Comparison of ENCODE assay signal across 27 cellular contexts in genomic region chr1:212990276-212990675, GRCh38. TPM values are rescaled to one million over a fixed set of nuclear protein-coding genes. Genes with fewer than 3 reads are reported as not detected.
A peak's percentile ranks its signal among the peaks of the same experiment; 100 is the strongest.
DNase-seq lines count a peak whose midpoint lies in the region; ATAC-seq, FAIRE-seq and TF ChIP-seq lines count a peak whose summit lies in the region.
"Had no signal": no experiment of that assay in that cellular context is flagged by ENCODE, and none has a peak within 500 bp of the region (broad histone marks: within the 10 kb centered on the region; RNA-seq: fewer than 3 reads in every experiment).

No MANE protein-coding gene starts in this region.

- peak overlapping the region; percentile 66 for H3K27ac Mint-ChIP-seq in CD8-positive, alpha-beta T cell
- H3K27ac Mint-ChIP-seq in activated T-helper 17 cell treated with anti-CD3 and anti-CD28 coated beads, Interleukin-2, amount 50 U/mL, for 72 hours, result no peak overlapping the region
- H3K27ac Mint-ChIP-seq in nephron progenitor cell, result peak overlapping the region; percentile 66

- H3K4me1 ChIP-seq in A549, result peaks cover 37% of the 10 kb centered on the region
- H3K4me1 ChIP-seq in CD8-positive, alpha-beta T cell (ENCODE audit: insufficient read depth, low read length), result no peaks in the 10 kb centered on the region
- H3K4me1 ChIP-seq: BLaER1 treated with 17β-estradiol and CSF1 and Interleukin-3, amounts not matched to agents 10 nM and 100 nM had no signal

- no peak for TF ChIP-seq RAD21 in A549 (conservative IDR thresholded peaks at IDR 0.05 in 1 of 2, IDR thresholded peaks at IDR 0.05 in 1 of 2)

- H3K9me3 ChIP-seq in A549, result no peaks in the 10 kb centered on the region
- H3K9me3 ChIP-seq in CD8-positive, alpha-beta T cell (ENCODE audit: low read length), result no peaks in the 10 kb centered on the region
- H3K9me3 ChIP-seq: BLaER1 treated with 17β-estradiol and CSF1 and Interleukin-3, amounts not matched to agents 10 nM and 100 nM had no signal

- peaks cover 4% of the 10 kb centered on the region for H3K4me1 Mint-ChIP-seq in CD8-positive, alpha-beta T cell (ENCODE audit: low read depth)
- H3K4me1 Mint-ChIP-seq in activated T-helper 17 cell treated with anti-CD3 and anti-CD28 coated beads, Interleukin-2, amount 50 U/mL, for 72 hours, result no peaks in the 10 kb centered on the region
- no peaks in the 10 kb centered on the region for H3K4me1 Mint-ChIP-seq in nephron progenitor cell

- no peak overlapping the region for H3K4me3 Mint-ChIP-seq in CD8-positive, alpha-beta T cell
- no peak overlapping the region for H3K4me3 Mint-ChIP-seq in activated T-helper 17 cell treated with anti-CD3 and anti-CD28 coated beads, Interleukin-2, amount 50 U/mL, for 72 hours
- H3K4me3 Mint-ChIP-seq in nephron progenitor cell, result no peak overlapping the region

- TF ChIP-seq CTCF in A549 (IDR thresholded peaks at IDR 0.05) (no peak), nephron progenitor cell (IDR thresholded peaks at IDR 0.05) (no peak), GM10266 (IDR thresholded peaks at IDR 0.05; ENCODE audit: control insufficient read depth, insufficient read depth, low read depth, missing control alignments) (no peak)
- TF ChIP-seq CTCF in CD8-positive, alpha-beta T cell (IDR thresholded peaks at IDR 0.05), result no peak

- ATAC-seq in A549, result no peak
- ATAC-seq in CD8-positive, alpha-beta T cell, result no peak
- ATAC-seq in activated T-helper 17 cell treated with anti-CD3 and anti-CD28 coated beads, Interleukin-2, amount 50 U/mL, for 72 hours (replicated peaks), result peak; percentile 46

- H3K4me3 ChIP-seq in A549, result no peak overlapping the region
- no peak overlapping the region for H3K4me3 ChIP-seq in CD8-positive, alpha-beta T cell (ENCODE audit: low read depth, low read length)
- H3K4me3 ChIP-seq: BLaER1 treated with 17β-estradiol and CSF1 and Interleukin-3, amounts not matched to agents 10 nM and 100 nM had no signal

- CTCF ChIA-PET in A549 (lab: Yijun Ruan, JAX), result interaction anchor here (0.6 kb wide), 1 partner anchor 291 kb away, joined by 3 read pairs; no protein-coding TSS in a partner anchor
- CTCF ChIA-PET in CD8-positive, alpha-beta T cell (lab: Charles Lee), result interaction anchor here (0.6 to 1.8 kb wide), 2 partner anchors 176 to 325 kb away, joined by 3 to 5 read pairs; no protein-coding TSS in a partner anchor

- no peak for DNase-seq in A549 (ENCODE audit: low read depth in 1 of 2, low spot score in 1 of 2)
- no peak for DNase-seq in CD8-positive, alpha-beta T cell
- DNase-seq in nephron progenitor cell, result no peak
- no peak for DNase-seq in GM10266 (ENCODE audit: extremely low spot score)
- no peak for DNase-seq in KG1 (lab: John Stamatoyannopoulos, UW)
- DNase-seq in NCI-H2171 (lab: John Stamatoyannopoulos, UW), result no peak
- DNase-seq: AML-193, Calu3, DMS153, DND-41, HCEC 1CT, IMR-90, MM.1S, NCI-H1048, NCI-H1417, NCI-H1694, NCI-H2029 treated with DMSO at 0.1 percent for 48 hours, NCI-H226, NCI-H510A, RPMI8226, SHP77 treated with DMSO at 0.1 percent for 48 hours, SW 1271 had no signal

- no peaks in the 10 kb centered on the region for H3K27me3 Mint-ChIP-seq in CD8-positive, alpha-beta T cell (ENCODE audit: low read depth)
- no peaks in the 10 kb centered on the region for H3K27me3 Mint-ChIP-seq in activated T-helper 17 cell treated with anti-CD3 and anti-CD28 coated beads, Interleukin-2, amount 50 U/mL, for 72 hours
- no peaks in the 10 kb centered on the region for H3K27me3 Mint-ChIP-seq in nephron progenitor cell (ENCODE audit: low read depth, poor library complexity)

- H3K4me2 ChIP-seq in A549, result no peak overlapping the region
- H3K4me2 ChIP-seq: BLaER1 treated with 17β-estradiol and CSF1 and Interleukin-3, amounts not matched to agents 10 nM and 100 nM; KMS-11 had no signal

- H3K9me3 Mint-ChIP-seq in CD8-positive, alpha-beta T cell, result no peaks in the 10 kb centered on the region
- no peaks in the 10 kb centered on the region for H3K9me3 Mint-ChIP-seq in activated T-helper 17 cell treated with anti-CD3 and anti-CD28 coated beads, Interleukin-2, amount 50 U/mL, for 72 hours
- no peaks in the 10 kb centered on the region for H3K9me3 Mint-ChIP-seq in nephron progenitor cell

- POLR2A ChIA-PET in A549 (lab: Yijun Ruan, JAX), result interaction anchor here (0.7 kb wide), 1 partner anchor 98 kb away, joined by 3 read pairs; no protein-coding TSS in a partner anchor
- POLR2A ChIA-PET in CD8-positive, alpha-beta T cell (lab: Charles Lee), result interaction anchor here (0.5 kb wide), 1 partner anchor 81 kb away, joined by 3 read pairs; no protein-coding TSS in a partner anchor

- H3K36me3 Mint-ChIP-seq in CD8-positive, alpha-beta T cell, result peaks cover 26% of the 10 kb centered on the region
- H3K36me3 Mint-ChIP-seq in activated T-helper 17 cell treated with anti-CD3 and anti-CD28 coated beads, Interleukin-2, amount 50 U/mL, for 72 hours (ENCODE audit: low read depth), result peaks cover 49% of the 10 kb centered on the region
- peaks cover 36% of the 10 kb centered on the region for H3K36me3 Mint-ChIP-seq in nephron progenitor cell (ENCODE audit: low read depth)

- H3K27me3 ChIP-seq in CD8-positive, alpha-beta T cell (ENCODE audit: insufficient read depth, low read length), result no peaks in the 10 kb centered on the region
- H3K27me3 ChIP-seq: BLaER1 treated with 17β-estradiol and CSF1 and Interleukin-3, amounts not matched to agents 10 nM and 100 nM had no signal

- WGBS in A549 (ENCODE audit: missing lambda C conversion rate), result 66% methylated on average over 1 of the region's 1 CpG

- intact Hi-C loops in CD8-positive, alpha-beta T cell (cut with DNase I, micrococcal nuclease), result no loop called here

- no peak for TF ChIP-seq POLR2A in A549 (IDR thresholded peaks at IDR 0.05; ENCODE audit: low read length)

- H3K36me3 ChIP-seq in CD8-positive, alpha-beta T cell (ENCODE audit: insufficient read depth, low read length), result no peaks in the 10 kb centered on the region

- no peak for TF ChIP-seq EP300 in A549 (IDR thresholded peaks at IDR 0.05)

- no peak overlapping the region for H3K27ac ChIP-seq in A549
- H3K27ac ChIP-seq in CD8-positive, alpha-beta T cell (ENCODE audit: low read depth, low read length), result no peak overlapping the region
- H3K27ac ChIP-seq: BLaER1 treated with 17β-estradiol and CSF1 and Interleukin-3, amounts not matched to agents 10 nM and 100 nM; KMS-11 had no signal

- peak; percentile 49 for FAIRE-seq in A549 (lab: Jason Lieb, UNC)
- FAIRE-seq: A204.1, H1 had no signal

TF ChIP-seq in A549, 52 proteins besides CTCF, POLR2A, EP300 and RAD21:
- TF ChIP-seq CBX2 (IDR thresholded peaks at IDR 0.05; ENCODE audit: borderline replicate concordance, low read depth) (no peak), MAZ (IDR thresholded peaks at IDR 0.05; ENCODE audit: borderline replicate concordance, low read depth, low read length) (no peak), CHD2 (IDR thresholded peaks at IDR 0.05; ENCODE audit: low read length, partially characterized antibody) (no peak), CEBPB (IDR thresholded peaks at IDR 0.05) (no peak)

RNA-seq across cellular contexts. Expression of gene ANGEL2, which starts 25.4 kb away (rescaled TPM):
- polyA plus RNA-seq in A549 (2011; rRNA removed) (38.9 and 42.3 TPM in 2 replicates), A549 (2017; fragmentation: RNase III; extraction: RNeasy Plus Mini Kit Qiagen cat#74134 plus additional on column Dnase treatment) (19.4 to 22.1 TPM (median 20.4 TPM) in 3 replicates)
- polyA plus RNA-seq in A549 (2012; cell fraction: cytosol; rRNA removed), result 7.7 and 8.9 TPM in 2 replicates
- 10.5 and 19.1 TPM in 2 replicates for polyA plus RNA-seq in A549 (2012; cell fraction: nucleus; rRNA removed)
- polyA minus RNA-seq in A549 (2011; rRNA and poly(A)+ RNA removed), result 23.2 and 23.8 TPM in 2 replicates
- 10 to 100 TPM; 47.4 to 52.5 TPM for total RNA-seq in CD8-positive, alpha-beta T cell
- total RNA-seq in activated T-helper 17 cell treated with anti-CD3 and anti-CD28 coated beads, Interleukin-2, amount 50 U/mL, for 72 hours, result 10 to 100 TPM; 36.9 to 41.3 TPM

RNA-seq across cellular contexts. Expression of gene VASH2, which starts 39.9 kb away (rescaled TPM):
- polyA plus RNA-seq in A549 (2011; rRNA removed), result 3.4 and 6.5 TPM in 2 replicates
- 1.5 and 2.4 TPM in 2 replicates for polyA plus RNA-seq in A549 (2012; cell fraction: cytosol; rRNA removed)
- 1.2 and 1.6 TPM in 2 replicates for polyA plus RNA-seq in A549 (2012; cell fraction: nucleus; rRNA removed)
- polyA plus RNA-seq in A549 (2017; fragmentation: RNase III; extraction: RNeasy Plus Mini Kit Qiagen cat#74134 plus additional on column Dnase treatment), result 3.0 to 4.7 TPM (median 3.3 TPM) in 3 replicates
- polyA minus RNA-seq in A549 (2011; rRNA and poly(A)+ RNA removed), result 5.1 and 7.3 TPM in 2 replicates
- total RNA-seq in CD8-positive, alpha-beta T cell, result not detected
- total RNA-seq in activated T-helper 17 cell treated with anti-CD3 and anti-CD28 coated beads, Interleukin-2, amount 50 U/mL, for 72 hours, result under 1 TPM in 1 of 2 donors, not detected in 1; 0.52 TPM
